Comparison of ENCODE assay signal across 8 cellular contexts in the genomic region with DNA sequence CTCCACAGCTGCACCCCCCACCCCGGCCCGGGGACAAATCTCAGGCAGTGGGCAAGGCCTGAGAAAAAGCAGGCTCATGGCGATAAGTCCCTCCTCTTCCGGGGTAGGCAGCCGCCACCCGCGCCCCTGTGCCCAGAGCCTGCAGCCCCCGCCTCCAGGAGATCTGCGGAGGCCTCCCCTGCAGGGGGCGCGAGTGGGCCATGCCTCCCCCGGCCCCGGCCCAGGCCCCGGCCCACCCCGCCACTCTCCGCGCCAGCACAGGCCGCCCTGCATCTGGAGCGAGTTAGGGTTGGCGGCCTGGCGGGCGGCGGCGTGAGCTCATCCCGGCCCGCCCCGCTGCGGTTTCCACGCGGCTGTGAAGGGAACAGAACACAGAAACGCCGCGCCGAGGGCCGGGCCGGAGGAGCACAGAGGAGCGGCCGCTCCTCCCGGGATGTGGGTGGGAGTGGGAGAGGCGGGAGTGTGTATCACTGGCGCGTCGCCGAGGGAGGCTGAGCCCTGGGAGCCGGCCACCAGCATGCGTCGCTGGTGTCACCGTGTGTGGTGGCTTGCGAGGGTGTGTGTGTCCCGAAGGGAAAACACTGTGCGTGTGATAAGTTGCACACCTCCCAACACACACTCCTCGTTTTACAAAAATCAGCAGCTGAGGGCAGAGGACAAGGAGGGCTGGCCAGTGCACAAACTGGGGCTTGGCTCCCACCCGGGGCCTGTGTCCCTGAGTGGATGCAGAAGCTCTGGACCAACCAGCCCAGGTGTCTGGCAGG. TPM values are rescaled to one million over a fixed set of nuclear protein-coding genes. Genes with fewer than 3 reads are reported as not detected.
DNase-seq lines count a peak whose midpoint lies in the region; ATAC-seq and TF ChIP-seq lines count a peak whose summit lies in the region.

No MANE protein-coding gene starts in this region.

- peak overlapping the region; percentile 48 for H3K4me3 ChIP-seq in fibroblast of the aortic adventitia (ENCODE audit: low read depth, low read length)

- peak; percentile 59 for ATAC-seq in HG03039 (IDR thresholded peaks at IDR 0.05; ENCODE audit: unreplicated experiment)
- ATAC-seq in activated T-helper 17 cell treated with anti-CD3 and anti-CD28 coated beads, Interleukin-2, amount 50 U/mL, for 72 hours (replicated peaks), result peak; percentile 89
- peak; percentile 95 for ATAC-seq in stimulated activated naive CD8-positive, alpha-beta T cell treated with anti-CD3 and anti-CD28 coated beads, Interleukin-15, amount 100 ng/mL, for 72 hours

- H3K27me3 Mint-ChIP-seq in activated T-helper 17 cell treated with anti-CD3 and anti-CD28 coated beads, Interleukin-2, amount 50 U/mL, for 72 hours, result no peaks in the 10 kb centered on the region
- H3K27me3 Mint-ChIP-seq in nephron progenitor cell (ENCODE audit: low read depth, poor library complexity), result no peaks in the 10 kb centered on the region
- H3K27me3 Mint-ChIP-seq in stimulated activated naive CD8-positive, alpha-beta T cell treated with anti-CD3 and anti-CD28 coated beads, Interleukin-15, amount 100 ng/mL, for 72 hours, result no peaks in the 10 kb centered on the region

- DNase-seq in NCI-H748 (lab: John Stamatoyannopoulos, UW; ENCODE audit: unreplicated experiment), result peak; percentile 31
- no peak for DNase-seq in NCI-H748 treated with DMSO at 0.1 percent for 48 hours (lab: John Stamatoyannopoulos, UW)
- DNase-seq in OCI-M1 (lab: John Stamatoyannopoulos, UW), result peak; percentile 81
- DNase-seq in fibroblast of the aortic adventitia (ENCODE audit: low read depth), result peak; percentile 60
- peak; percentile 85 for DNase-seq in nephron progenitor cell
- peak; percentile 81 to 87 for DNase-seq in stimulated activated naive CD8-positive, alpha-beta T cell treated with anti-CD3 and anti-CD28 coated beads, Interleukin-15, amount 100 ng/mL, for 72 hours

- TF ChIP-seq CTCF in fibroblast of the aortic adventitia (IDR thresholded peaks at IDR 0.05; ENCODE audit: insufficient read depth, low read length) (peak; percentile 26), nephron progenitor cell (IDR thresholded peaks at IDR 0.05) (peak; percentile 59)

- H3K4me3 Mint-ChIP-seq in activated T-helper 17 cell treated with anti-CD3 and anti-CD28 coated beads, Interleukin-2, amount 50 U/mL, for 72 hours, result peak overlapping the region; percentile 70
- no peak overlapping the region for H3K4me3 Mint-ChIP-seq in nephron progenitor cell
- peak overlapping the region; percentile 77 to 88 for H3K4me3 Mint-ChIP-seq in stimulated activated naive CD8-positive, alpha-beta T cell treated with anti-CD3 and anti-CD28 coated beads, Interleukin-15, amount 100 ng/mL, for 72 hours

- H3K9me3 Mint-ChIP-seq in activated T-helper 17 cell treated with anti-CD3 and anti-CD28 coated beads, Interleukin-2, amount 50 U/mL, for 72 hours, result peaks cover 5% of the 10 kb centered on the region
- peaks cover 32% of the 10 kb centered on the region for H3K9me3 Mint-ChIP-seq in nephron progenitor cell
- H3K9me3 Mint-ChIP-seq in stimulated activated naive CD8-positive, alpha-beta T cell treated with anti-CD3 and anti-CD28 coated beads, Interleukin-15, amount 100 ng/mL, for 72 hours, result peaks cover 4 to 16% of the 10 kb centered on the region in 2 donors

- H3K36me3 Mint-ChIP-seq in activated T-helper 17 cell treated with anti-CD3 and anti-CD28 coated beads, Interleukin-2, amount 50 U/mL, for 72 hours (ENCODE audit: low read depth), result no peaks in the 10 kb centered on the region
- H3K36me3 Mint-ChIP-seq in nephron progenitor cell (ENCODE audit: low read depth), result peaks cover 19% of the 10 kb centered on the region

- H3K4me1 Mint-ChIP-seq in activated T-helper 17 cell treated with anti-CD3 and anti-CD28 coated beads, Interleukin-2, amount 50 U/mL, for 72 hours, result no peaks in the 10 kb centered on the region
- peaks cover 42% of the 10 kb centered on the region for H3K4me1 Mint-ChIP-seq in nephron progenitor cell
- peaks cover 17% of the 10 kb centered on the region for H3K4me1 Mint-ChIP-seq in stimulated activated naive CD8-positive, alpha-beta T cell treated with anti-CD3 and anti-CD28 coated beads, Interleukin-15, amount 100 ng/mL, for 72 hours

- H3K27ac Mint-ChIP-seq in activated T-helper 17 cell treated with anti-CD3 and anti-CD28 coated beads, Interleukin-2, amount 50 U/mL, for 72 hours, result no peak overlapping the region
- H3K27ac Mint-ChIP-seq in nephron progenitor cell, result no peak overlapping the region
- H3K27ac Mint-ChIP-seq in stimulated activated naive CD8-positive, alpha-beta T cell treated with anti-CD3 and anti-CD28 coated beads, Interleukin-15, amount 100 ng/mL, for 72 hours, result peak overlapping the region; percentile 79 to 98

RNA-seq across cellular contexts. Expression of a gene that starts 17.2 kb away (rescaled TPM):
- total RNA-seq in activated T-helper 17 cell treated with anti-CD3 and anti-CD28 coated beads, Interleukin-2, amount 50 U/mL, for 72 hours, result not detected
- total RNA-seq in fibroblast of the aortic adventitia (ENCODE audit: low replicate concordance), result not detected in 2 replicates

RNA-seq across cellular contexts. Expression of a gene that starts 31.5 kb away (rescaled TPM):
- total RNA-seq in activated T-helper 17 cell treated with anti-CD3 and anti-CD28 coated beads, Interleukin-2, amount 50 U/mL, for 72 hours, result not detected
- 0.16 TPM in 1 of 2 replicates, not detected in the other for total RNA-seq in fibroblast of the aortic adventitia (ENCODE audit: low replicate concordance)

Comparison
In these comparisons a context has a peak if more than half of its experiments do, and no peak if none do; other contexts are left out.
1. H3K27ac Mint-ChIP-seq: peak in stimulated activated naive CD8-positive, alpha-beta T cell treated with anti-CD3 and anti-CD28 coated beads, Interleukin-15, amount 100 ng/mL, for 72 hours (2 of 2); none in activated T-helper 17 cell treated with anti-CD3 and anti-CD28 coated beads, Interleukin-2, amount 50 U/mL, for 72 hours (single experiment) and nephron progenitor cell (single experiment).
2. Peak in every context shown above with its lines, with median percentiles within 50 percentile points of each other: ATAC-seq.